In genomic region chr12:54411398-54412241, GRCh38 we compare ENCODE assay signal across 9 cellular contexts. TPM values are rescaled to one million over a fixed set of nuclear protein-coding genes. Genes with fewer than 3 reads are reported as not detected.
DNase-seq lines count a peak whose midpoint lies in the region; ATAC-seq, FAIRE-seq and TF ChIP-seq lines count a peak whose summit lies in the region.
"Had no signal": no experiment of that assay in that cellular context is flagged by ENCODE, and none has a peak within 500 bp of the region (broad histone marks: within the 10 kb centered on the region; RNA-seq: fewer than 3 reads in every experiment).

No MANE protein-coding gene starts in this region.

- no peak for FAIRE-seq in H1 (lab: Jason Lieb, UNC)

- peaks cover 55% of the 10 kb centered on the region for H3K4me1 Mint-ChIP-seq in activated CD4-positive, alpha-beta T cell treated with anti-CD3 and anti-CD28 coated beads for 36 hours
- peaks cover 46 to 97% (median 72%) of the 10 kb centered on the region in 7 donors for H3K4me1 Mint-ChIP-seq in naive thymus-derived CD4-positive, alpha-beta T cell

- no peak for TF ChIP-seq EP300 in H1 (IDR thresholded peaks at IDR 0.05; ENCODE audit: borderline replicate concordance in 1 of 2, low read depth in 2 of 2, low read length in 2 of 2)

- no peak overlapping the region for H3K4ac ChIP-seq in H1 (replicated peaks; ENCODE audit: insufficient read length, low read depth, low read length)

- H3K14ac ChIP-seq in H1 (ENCODE audit: insufficient read length): no peak overlapping the region

- TF ChIP-seq CTCF in H1 (IDR thresholded peaks at IDR 0.05; ENCODE audit: control extremely low read depth in 1 of 3, insufficient read depth in 1 of 3, low read depth in 1 of 3, low read length in 3 of 3): no peak

- CTCF ChIA-PET in activated CD4-positive, alpha-beta T cell treated with anti-CD3 and anti-CD28 coated beads for 36 hours (lab: Charles Lee): interaction anchor here (0.6 to 14.4 kb wide), 9 partner anchors 11 to 86 kb away, joined by 3 to 260 read pairs (median 6); partner anchors contain the start of gene COPZ1
- CTCF ChIA-PET in H1 (lab: Charles Lee; ENCODE audit: partially characterized antibody): interaction anchor here (0.7 to 12.1 kb wide), 11 partner anchors 11 to 160 kb away, joined by 4 to 271 read pairs (median 5); partner anchors contain the start of gene ZNF385A
- CTCF ChIA-PET in naive thymus-derived CD4-positive, alpha-beta T cell (lab: Charles Lee): interaction anchor here (0.6 to 12.0 kb wide), 7 partner anchors 9 to 112 kb away, joined by 3 to 162 read pairs (median 5); no protein-coding TSS in a partner anchor

- 67% methylated on average over 7 of the region's 10 CpGs; no CpG with 5 or more reads in 1 of the 2 experiments for WGBS in H1 (ENCODE audit: extremely low coverage in 1 of 2, insufficient coverage in 1 of 2, insufficient read length in 1 of 2, insufficient replicate concordance in 2 of 2, low coverage in 1 of 2, low lambda C conversion rate in 2 of 2, missing lambda C conversion rate in 1 of 2), 2 experiments
- WGBS in aorta, 2 donors: 50 to 61% methylated on average over 10 of the region's 10 CpGs

- intact Hi-C loops in activated CD4-positive, alpha-beta T cell treated with anti-CD3 and anti-CD28 coated beads for 36 hours (cut with DNase I, micrococcal nuclease): loop anchor here (2.0 to 10.0 kb wide), 3 partner anchors 13 to 1213 kb away; partner anchors contain the start of gene NCKAP1L (in 1 of the 2)
- intact Hi-C loops in naive thymus-derived CD4-positive, alpha-beta T cell (cut with micrococcal nuclease): loop anchor here (1.0 to 10.0 kb wide), 5 partner anchors 8 to 684 kb away; partner anchors contain the start of genes ITGA5 (in 2 of the 2), CALCOCO1 (in 1 of the 2) and TESPA1 (in 1 of the 2)
- intact Hi-C loops in aorta (cut with DNase I): no loop called here

- peak; percentile 85 for ATAC-seq in activated CD4-positive, alpha-beta T cell treated with anti-CD3 and anti-CD28 coated beads for 36 hours
- peak; percentile 72 for ATAC-seq in naive thymus-derived CD4-positive, alpha-beta T cell
- ATAC-seq in aorta (ENCODE audit: low FRiP score): peak; percentile 66
- no peak for ATAC-seq in GM19467 (IDR thresholded peaks at IDR 0.05; ENCODE audit: unreplicated experiment)
- ATAC-seq in GM21786 (IDR thresholded peaks at IDR 0.05; ENCODE audit: unreplicated experiment): no peak

- POLR2A ChIA-PET in activated CD4-positive, alpha-beta T cell treated with anti-CD3 and anti-CD28 coated beads for 36 hours (lab: Charles Lee): interaction anchor here (0.5 to 0.6 kb wide), 2 partner anchors 12 to 32 kb away, joined by 3 read pairs; no protein-coding TSS in a partner anchor
- POLR2A ChIA-PET in H1 (lab: Charles Lee; ENCODE audit: partially characterized antibody): interaction anchor here (0.8 to 2.0 kb wide), 4 partner anchors 9 to 15 kb away, joined by 3 to 9 read pairs (median 4); no protein-coding TSS in a partner anchor
- POLR2A ChIA-PET in naive thymus-derived CD4-positive, alpha-beta T cell (lab: Charles Lee): interaction anchor here (1.1 to 3.8 kb wide), 9 partner anchors 9 to 132 kb away, joined by 3 to 31 read pairs (median 7); partner anchors contain the start of gene CBX5

- H4K5ac ChIP-seq in H1 (ENCODE audit: insufficient read length, low read depth, low read length): no peak overlapping the region

- H3K27me3 ChIP-seq in H1 (replicated peaks in 1 of 4; ENCODE audit: control insufficient read depth in 3 of 4, extremely low read depth in 1 of 4, insufficient read depth in 3 of 4, low read length in 3 of 4) (no peaks in the 10 kb centered on the region), aorta (ENCODE audit: control insufficient read depth in 1 of 2, insufficient read depth in 2 of 2, low read length in 1 of 2) (no peaks in the 10 kb centered on the region)
- no peaks in the 10 kb centered on the region for H3K27me3 ChIP-seq in naive thymus-derived CD4-positive, alpha-beta T cell (ENCODE audit: control insufficient read depth in 2 of 2, insufficient read depth in 2 of 2, low read length in 2 of 2)

- H3K9me3 ChIP-seq in H1 (ENCODE audit: insufficient read depth in 2 of 2, low read depth in 1 of 2, low read length in 1 of 2): no peaks in the 10 kb centered on the region
- no peaks in the 10 kb centered on the region for H3K9me3 ChIP-seq in naive thymus-derived CD4-positive, alpha-beta T cell (ENCODE audit: control insufficient read depth in 2 of 3, low read length in 3 of 3)
- no peaks in the 10 kb centered on the region for H3K9me3 ChIP-seq in aorta (ENCODE audit: control insufficient read depth, low read length)

- H3K4me3 Mint-ChIP-seq in activated CD4-positive, alpha-beta T cell treated with anti-CD3 and anti-CD28 coated beads for 36 hours: peak overlapping the region; percentile 60
- H3K4me3 Mint-ChIP-seq in naive thymus-derived CD4-positive, alpha-beta T cell: peak overlapping the region; percentile 80 to 92 (median 87)

- peaks cover 30% of the 10 kb centered on the region for H3K36me3 Mint-ChIP-seq in activated CD4-positive, alpha-beta T cell treated with anti-CD3 and anti-CD28 coated beads for 36 hours (ENCODE audit: low read depth)
- peaks cover 9 to 29% (median 23%) of the 10 kb centered on the region in 5 donors for H3K36me3 Mint-ChIP-seq in naive thymus-derived CD4-positive, alpha-beta T cell

- H3K56ac ChIP-seq in H1 (replicated peaks; ENCODE audit: insufficient read length, low read depth, low read length): no peak overlapping the region

- no peak overlapping the region for H3K27ac ChIP-seq in H1 (ENCODE audit: low read depth, low read length)
- H3K27ac ChIP-seq in naive thymus-derived CD4-positive, alpha-beta T cell (ENCODE audit: low read depth, low read length): peak overlapping the region; percentile 96
- H3K27ac ChIP-seq in aorta (ENCODE audit: low read depth in 1 of 2, low read length in 2 of 2): peak overlapping the region in 1 of 2 donors; percentile 1
- H3K27ac ChIP-seq: VCaP had no signal

- peak overlapping the region; percentile 63; the same call in 1 of the 2 replicates for H2BK12ac ChIP-seq in H1 (ENCODE audit: low read depth, low read length)

- no peak overlapping the region for H3K23ac ChIP-seq in H1 (ENCODE audit: insufficient read length)

- no peak overlapping the region for H4K91ac ChIP-seq in H1 (replicated peaks; ENCODE audit: insufficient read length, low read length)

- H3K36me3 ChIP-seq in H1 (ENCODE audit: control insufficient read depth in 2 of 4, insufficient read depth in 4 of 4, low read length in 3 of 4) (peaks cover 0 to 2% (median 0%) of the 10 kb centered on the region in 4 experiments; a peak in 3 of 8 replicates), aorta (ENCODE audit: control insufficient read depth in 1 of 2, insufficient read depth in 2 of 2, low read length in 1 of 2) (peaks cover 9% of the 10 kb centered on the region in 2 donors)
- peaks cover 19 to 30% (median 21%) of the 10 kb centered on the region in 3 experiments for H3K36me3 ChIP-seq in naive thymus-derived CD4-positive, alpha-beta T cell (ENCODE audit: control insufficient read depth in 2 of 3, insufficient read depth in 3 of 3, low read length in 3 of 3)

- H3K4me3 ChIP-seq in H1 (ENCODE audit: extremely low read depth in 1 of 4, insufficient read depth in 2 of 4, low read depth in 3 of 4, low read length in 4 of 4) (no peak overlapping the region), aorta (ENCODE audit: low read length in 2 of 2) (peak overlapping the region in 1 of 2 donors; percentile 40)
- peak overlapping the region; percentile 84 for H3K4me3 ChIP-seq in naive thymus-derived CD4-positive, alpha-beta T cell (ENCODE audit: low read length)

- no peak overlapping the region for H2AFZ ChIP-seq in H1 (ENCODE audit: low read length)

- peaks cover 2% of the 10 kb centered on the region in 2 experiments for H4K20me1 ChIP-seq in H1 (replicated peaks in 1 of 2; ENCODE audit: control insufficient read depth in 1 of 2, insufficient read depth in 2 of 2, low read length in 2 of 2)

- H4K8ac ChIP-seq in H1 (ENCODE audit: extremely low read depth, insufficient read depth, low read length): no peak overlapping the region

- no peaks in the 10 kb centered on the region for H3K9me3 Mint-ChIP-seq in activated CD4-positive, alpha-beta T cell treated with anti-CD3 and anti-CD28 coated beads for 36 hours (ENCODE audit: low read depth)
- H3K9me3 Mint-ChIP-seq in naive thymus-derived CD4-positive, alpha-beta T cell: peaks cover 0 to 2% (median 0%) of the 10 kb centered on the region in 11 donors

- H2BK15ac ChIP-seq in H1 (ENCODE audit: low read length): no peak overlapping the region

- H3K79me1 ChIP-seq in H1 (ENCODE audit: low read depth, low read length): peaks cover 2% of the 10 kb centered on the region; the same call in 1 of the 2 replicates

- H3K27me3 Mint-ChIP-seq in activated CD4-positive, alpha-beta T cell treated with anti-CD3 and anti-CD28 coated beads for 36 hours: no peaks in the 10 kb centered on the region
- no peaks in the 10 kb centered on the region for H3K27me3 Mint-ChIP-seq in naive thymus-derived CD4-positive, alpha-beta T cell

- no peak overlapping the region for H3K4me2 ChIP-seq in H1 (ENCODE audit: insufficient read depth in 1 of 2, low read depth in 2 of 2, low read length in 2 of 2)

- no peaks in the 10 kb centered on the region for H3K79me2 ChIP-seq in H1 (ENCODE audit: control insufficient read depth in 1 of 2, insufficient read depth in 2 of 2, low read length in 2 of 2)

- H3K4me1 ChIP-seq in H1 (replicated peaks in 1 of 4; ENCODE audit: control insufficient read depth in 3 of 4, insufficient read depth in 4 of 4, low read length in 3 of 4): peaks cover 0 to 7% (median 0%) of the 10 kb centered on the region in 4 experiments; a peak in 2 of 7 replicates
- H3K4me1 ChIP-seq in naive thymus-derived CD4-positive, alpha-beta T cell (ENCODE audit: control insufficient read depth in 2 of 2, insufficient read depth in 2 of 2, low read length in 2 of 2): peaks cover 58 to 66% of the 10 kb centered on the region in 2 donors
- H3K4me1 ChIP-seq in aorta (ENCODE audit: control insufficient read depth in 1 of 2, insufficient read depth in 2 of 2, low read length in 2 of 2): no peaks in the 10 kb centered on the region

- no peak for TF ChIP-seq POLR2A in H1 (IDR thresholded peaks at IDR 0.05; ENCODE audit: control extremely low read depth in 1 of 2, low read depth in 2 of 2, low read length in 2 of 2)

- DNase-seq in HS-5 (ENCODE audit: low read depth): peak; percentile 98
- DNase-seq in activated CD4-positive, alpha-beta T cell treated with anti-CD3 and anti-CD28 coated beads for 36 hours: peak; percentile 80
- peak in 1 of 2 experiments; percentile 67 for DNase-seq in H1 (ENCODE audit: low read depth in 1 of 2, low spot score in 2 of 2)
- DNase-seq in naive thymus-derived CD4-positive, alpha-beta T cell: peak; percentile 44 to 66 (median 58)
- DNase-seq in aorta: peak; percentile 88 to 89
- DNase-seq in NCI-H446 treated with DMSO at 0.1 percent for 48 hours (lab: John Stamatoyannopoulos, UW): no peak

- no peak overlapping the region for H2BK5ac ChIP-seq in H1 (ENCODE audit: low read depth, low read length)

- peak overlapping the region; percentile 89 for H3K27ac Mint-ChIP-seq in activated CD4-positive, alpha-beta T cell treated with anti-CD3 and anti-CD28 coated beads for 36 hours
- peak overlapping the region; percentile 89 to 100 (median 98) for H3K27ac Mint-ChIP-seq in naive thymus-derived CD4-positive, alpha-beta T cell

- H2BK120ac ChIP-seq in H1 (replicated peaks; ENCODE audit: low read depth, low read length): no peak overlapping the region

- peak overlapping the region in 1 of 4 experiments; percentile 24; a peak in 1 of 7 replicates for H3K9ac ChIP-seq in H1 (replicated peaks in 1 of 4; ENCODE audit: extremely low read depth in 1 of 4, low read depth in 3 of 4, low read length in 3 of 4)

- H3K18ac ChIP-seq in H1 (ENCODE audit: extremely low read depth, low read length): peak overlapping the region; percentile 38

- no peak for TF ChIP-seq RAD21 in H1 (IDR thresholded peaks at IDR 0.05 in 1 of 2, conservative IDR thresholded peaks at IDR 0.05 in 1 of 2; ENCODE audit: low read depth in 2 of 2, low read length in 2 of 2)

- H3K23me2 ChIP-seq in H1 (ENCODE audit: low read depth, low read length): no peaks in the 10 kb centered on the region

- H2AK5ac ChIP-seq in H1 (ENCODE audit: low read depth, low read length): no peak overlapping the region

- no peak overlapping the region for H2BK20ac ChIP-seq in H1 (ENCODE audit: low read length)

RNA-seq across cellular contexts. Expression of gene ITGA5, which starts 7.4 kb away (rescaled TPM):
- total RNA-seq in activated CD4-positive, alpha-beta T cell treated with anti-CD3 and anti-CD28 coated beads for 36 hours: 10 to 100 TPM; 38.6 to 58.0 TPM
- 19.0 and 19.4 TPM in 2 replicates for total RNA-seq in H1 (2021; fragmentation: NEBNext Ultra II Directional; extraction: Animal tissue kit (Norgen Biotek cat#: 25700))
- 11.6 and 17.7 TPM in 2 replicates for polyA plus RNA-seq in H1 (2011; rRNA removed)
- polyA plus RNA-seq in H1 (2011; cell fraction: cytosol; rRNA removed): 10.9 TPM
- polyA plus RNA-seq in H1 (2011; cell fraction: nucleus; rRNA removed): 47.4 TPM
- 10.4 to 19.6 TPM (median 18.1 TPM) in 4 replicates for polyA plus RNA-seq in H1 (2012, experiment 1 of 2)
- 20.3 TPM for polyA plus RNA-seq in H1 (2012, experiment 2 of 2)
- polyA plus RNA-seq in H1 (2013, experiment 1 of 2): 34.1 TPM
- polyA plus RNA-seq in H1 (2013, experiment 2 of 2): 32.9 TPM
- 24.0 and 36.9 TPM in 2 replicates for polyA minus RNA-seq in H1 (2011; rRNA and poly(A)+ RNA removed)
- polyA minus RNA-seq in H1 (2011; cell fraction: cytosol; rRNA and poly(A)+ RNA removed): 17.8 TPM
- polyA minus RNA-seq in H1 (2011; cell fraction: nucleus; rRNA and poly(A)+ RNA removed): 22.4 TPM
- total RNA-seq in naive thymus-derived CD4-positive, alpha-beta T cell: 100 to 1,000 TPM in 4 of 5 experiments, 10 to 100 TPM in 1; 73.9 to 169 (median 145) TPM
- polyA plus RNA-seq in naive thymus-derived CD4-positive, alpha-beta T cell: 10 to 100 TPM; 26.5 to 82.4 TPM
- 1,000 to 10,000 TPM in 1 of 2 donors, 100 to 1,000 TPM in 1; 241 to 1,416 TPM for total RNA-seq in aorta
- polyA plus RNA-seq in aorta: 100 to 1,000 TPM in 1 of 2 donors, 10 to 100 TPM in 1; 26.5 to 464 TPM

RNA-seq across cellular contexts. Expression of gene ZNF385A, which starts 27.1 kb away (rescaled TPM):
- under 1 TPM; 0.73 to 0.74 TPM for total RNA-seq in activated CD4-positive, alpha-beta T cell treated with anti-CD3 and anti-CD28 coated beads for 36 hours
- 12.1 and 14.3 TPM in 2 replicates for total RNA-seq in H1 (2021; fragmentation: NEBNext Ultra II Directional; extraction: Animal tissue kit (Norgen Biotek cat#: 25700))
- polyA plus RNA-seq in H1 (2011; rRNA removed) (5.2 and 7.7 TPM in 2 replicates), aorta (10 to 100 TPM in 1 of 2 donors, 1 to 10 TPM in 1; 4.1 to 11.5 TPM)
- 3.5 TPM for polyA plus RNA-seq in H1 (2011; cell fraction: cytosol; rRNA removed)
- 10.4 TPM for polyA plus RNA-seq in H1 (2011; cell fraction: nucleus; rRNA removed)
- 9.1 to 19.2 TPM (median 17.6 TPM) in 4 replicates for polyA plus RNA-seq in H1 (2012, experiment 1 of 2)
- polyA plus RNA-seq in H1 (2012, experiment 2 of 2): 12.4 TPM
- polyA plus RNA-seq in H1 (2013, experiment 1 of 2): 10.8 TPM
- 11.0 TPM for polyA plus RNA-seq in H1 (2013, experiment 2 of 2)
- 2.5 and 5.9 TPM in 2 replicates for polyA minus RNA-seq in H1 (2011; rRNA and poly(A)+ RNA removed)
- polyA minus RNA-seq in H1 (2011; cell fraction: cytosol; rRNA and poly(A)+ RNA removed): 7.3 TPM
- 6.9 TPM for polyA minus RNA-seq in H1 (2011; cell fraction: nucleus; rRNA and poly(A)+ RNA removed)
- total RNA-seq in naive thymus-derived CD4-positive, alpha-beta T cell: 10 to 100 TPM in 1 of 5 experiments, 1 to 10 TPM in 4; 1.3 to 69.9 (median 1.4) TPM
- under 1 TPM; 0.39 to 0.78 TPM for polyA plus RNA-seq in naive thymus-derived CD4-positive, alpha-beta T cell
- 10 to 100 TPM; 22.2 to 27.6 TPM for total RNA-seq in aorta

RNA-seq across cellular contexts. Expression of gene GPR84, which starts 47.3 kb away (rescaled TPM):
- 1 to 10 TPM in 1 of 2 experiments, under 1 TPM in 1; 0.98 to 1.7 TPM for total RNA-seq in activated CD4-positive, alpha-beta T cell treated with anti-CD3 and anti-CD28 coated beads for 36 hours
- not detected in 2 replicates for total RNA-seq in H1 (2021; fragmentation: NEBNext Ultra II Directional; extraction: Animal tissue kit (Norgen Biotek cat#: 25700))
- polyA plus RNA-seq in H1 (2011; rRNA removed): 0.09 and 0.14 TPM in 2 replicates
- not detected for polyA plus RNA-seq in H1 (2011; cell fraction: cytosol; rRNA removed)
- not detected for polyA plus RNA-seq in H1 (2011; cell fraction: nucleus; rRNA removed)
- polyA plus RNA-seq in H1 (2012, experiment 1 of 2): 0.12 TPM in 1 of 4 replicates, not detected in the others
- polyA plus RNA-seq in H1 (2012, experiment 2 of 2): not detected
- not detected for polyA plus RNA-seq in H1 (2013, experiment 1 of 2)
- polyA plus RNA-seq in H1 (2013, experiment 2 of 2): not detected
- 0.38 TPM in 1 of 2 replicates, not detected in the other for polyA minus RNA-seq in H1 (2011; rRNA and poly(A)+ RNA removed)
- polyA minus RNA-seq in H1 (2011; cell fraction: cytosol; rRNA and poly(A)+ RNA removed): not detected
- not detected for polyA minus RNA-seq in H1 (2011; cell fraction: nucleus; rRNA and poly(A)+ RNA removed)
- 10 to 100 TPM in 1 of 5 experiments, 1 to 10 TPM in 2, not detected in 2; 1.2 to 13.1 (median 3.9) TPM for total RNA-seq in naive thymus-derived CD4-positive, alpha-beta T cell
- not detected for polyA plus RNA-seq in naive thymus-derived CD4-positive, alpha-beta T cell
- 1 to 10 TPM; 1.9 TPM for total RNA-seq in aorta
- under 1 TPM in 1 of 2 donors, not detected in 1; 0.38 TPM for polyA plus RNA-seq in aorta

Comparison
In these comparisons a context has a peak if more than half of its experiments do, and no peak if none do; other contexts are left out.
1. ATAC-seq: peak in activated CD4-positive, alpha-beta T cell treated with anti-CD3 and anti-CD28 coated beads for 36 hours (single experiment), naive thymus-derived CD4-positive, alpha-beta T cell (single experiment) and aorta (single experiment); none in GM19467 (single experiment) and GM21786 (single experiment).
2. intact Hi-C loops: an anchor here in activated CD4-positive, alpha-beta T cell treated with anti-CD3 and anti-CD28 coated beads for 36 hours (2.0 to 10.0 kb wide) and naive thymus-derived CD4-positive, alpha-beta T cell (1.0 to 10.0 kb wide); none called in aorta.